Comparison of ENCODE assay signal across 8 cellular contexts in the genomic region with DNA sequence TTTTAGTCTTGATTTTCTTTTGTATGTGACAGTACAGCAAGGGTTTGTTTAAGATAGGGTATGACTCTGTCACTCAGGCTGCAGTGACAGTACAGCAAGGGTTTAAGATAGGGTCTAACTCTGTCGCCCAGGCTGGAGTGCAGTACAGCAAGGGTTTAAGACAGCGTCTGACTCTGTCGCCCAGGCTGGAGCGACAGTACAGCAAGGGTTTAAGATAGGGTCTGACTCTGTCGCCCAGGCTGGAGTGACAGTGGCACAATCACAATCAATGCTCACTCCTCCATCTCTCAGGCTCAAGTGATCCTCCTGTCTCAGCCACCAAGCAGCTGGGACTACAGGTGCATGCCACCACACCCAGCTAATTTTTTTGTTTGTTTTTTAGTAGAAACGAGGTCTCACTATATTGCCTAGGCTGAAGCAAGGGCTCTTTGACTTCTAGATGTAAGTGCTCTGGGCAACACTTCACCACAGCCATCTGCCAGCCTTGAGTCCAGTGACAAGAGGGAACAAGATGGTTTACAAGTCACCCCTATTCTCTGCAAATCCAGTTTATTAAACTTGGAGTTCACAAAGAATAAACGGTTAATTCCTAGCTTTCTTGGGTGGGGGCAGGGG. TPM values are rescaled to one million over a fixed set of nuclear protein-coding genes. Genes with fewer than 3 reads are reported as not detected.
A peak's percentile ranks its signal among the peaks of the same experiment; 100 is the strongest.
DNase-seq lines count a peak whose midpoint lies in the region; ATAC-seq and TF ChIP-seq lines count a peak whose summit lies in the region.

No MANE protein-coding gene starts in this region.

- intact Hi-C loops in psoas muscle (cut with DNase I): loop anchor here (5.0 kb wide), 1 partner anchor 36 kb away; no protein-coding TSS in a partner anchor

- H3K9me3 ChIP-seq in endocrine pancreas (ENCODE audit: control insufficient read depth, low read length) (no peaks in the 10 kb centered on the region), psoas muscle (no peaks in the 10 kb centered on the region)

- 20 to 24% (median 20%) methylated on average over 7 of the region's 7 CpGs for WGBS in psoas muscle, 3 donors

- peak overlapping the region; percentile 47 for H3K9ac ChIP-seq in endocrine pancreas (ENCODE audit: control insufficient read depth, insufficient read depth, low read length)

- no peaks in the 10 kb centered on the region for H3K36me3 ChIP-seq in endocrine pancreas (ENCODE audit: control insufficient read depth, insufficient read depth, low read length)
- H3K36me3 ChIP-seq in psoas muscle (ENCODE audit: insufficient read depth in 1 of 2, low read depth in 1 of 2): peaks cover 0 to 20% of the 10 kb centered on the region in 2 donors

- peak overlapping the region; percentile 79 for H3K27ac ChIP-seq in psoas muscle

- TF ChIP-seq CTCF in psoas muscle (IDR thresholded peaks at IDR 0.05): no peak

- peak in 1 of 4 donors; percentile 64 for ATAC-seq in psoas muscle
- no peak for ATAC-seq in GM21825 (IDR thresholded peaks at IDR 0.05; ENCODE audit: unreplicated experiment)
- no peak for ATAC-seq in GM21515 (IDR thresholded peaks at IDR 0.05; ENCODE audit: unreplicated experiment)

- H3K4me1 ChIP-seq in endocrine pancreas (ENCODE audit: control insufficient read depth, insufficient read depth, low read length) (peaks cover 4% of the 10 kb centered on the region), psoas muscle (peaks cover 8% of the 10 kb centered on the region)

- peak overlapping the region; percentile 58 for H3K4me3 ChIP-seq in endocrine pancreas (ENCODE audit: control insufficient read depth, insufficient read depth, low read length)
- H3K4me3 ChIP-seq in psoas muscle: peak overlapping the region; percentile 73

- DNase-seq in ELR (ENCODE audit: low read depth): peak; percentile 26
- peak; percentile 64 to 76 for DNase-seq in NCI-H524 (lab: John Stamatoyannopoulos, UW)
- DNase-seq in psoas muscle: no peak
- no peak for DNase-seq in AML-193 (lab: John Stamatoyannopoulos, UW)
- no peak for DNase-seq in kidney tubule cell (ENCODE audit: low spot score)

- no peaks in the 10 kb centered on the region for H3K27me3 ChIP-seq in endocrine pancreas (ENCODE audit: control insufficient read depth, insufficient read depth, low read length)
- H3K27me3 ChIP-seq in psoas muscle (ENCODE audit: insufficient read depth in 3 of 3, low read length in 2 of 3): peaks cover 0 to 17% (median 1%) of the 10 kb centered on the region in 3 donors

RNA-seq across cellular contexts. Expression of a gene that starts 1.0 kb away (rescaled TPM):
- total RNA-seq in psoas muscle: 1 to 10 TPM in 2 of 4 donors, under 1 TPM in 2; 0.09 to 2.6 (median 1.3) TPM
- polyA plus RNA-seq in psoas muscle: 10 to 100 TPM in 1 of 3 donors, 1 to 10 TPM in 1, under 1 TPM in 1; 0.86 to 27.9 (median 2.8) TPM

RNA-seq across cellular contexts. Expression of a gene that starts 15.7 kb away (rescaled TPM):
- total RNA-seq in psoas muscle: 1 to 10 TPM; 1.1 to 3.4 (median 1.2) TPM
- 1 to 10 TPM; 1.5 to 2.0 (median 1.7) TPM for polyA plus RNA-seq in psoas muscle

RNA-seq across cellular contexts. Expression of a gene that starts 53.6 kb away (rescaled TPM):
- 100 to 1,000 TPM; 114 to 134 (median 116) TPM for total RNA-seq in psoas muscle
- 100 to 1,000 TPM in 1 of 3 donors, 10 to 100 TPM in 2; 52.6 to 121 (median 68.2) TPM for polyA plus RNA-seq in psoas muscle

Comparison
In these comparisons a context has a peak if more than half of its experiments do, and no peak if none do; other contexts are left out.
1. DNase-seq: peak in ELR (single experiment) and NCI-H524 (2 of 2); none in psoas muscle (0 of 2), AML-193 (0 of 2) and kidney tubule cell (single experiment).